10 cellular contexts compared by ENCODE assay signal in genomic region chr9:127558581-127559246, GRCh38. TPM values are rescaled to one million over a fixed set of nuclear protein-coding genes. Genes with fewer than 3 reads are reported as not detected.
A peak's percentile ranks its signal among the peaks of the same experiment; 100 is the strongest.
DNase-seq lines count a peak whose midpoint lies in the region; ATAC-seq and TF ChIP-seq lines count a peak whose summit lies in the region.
"Had no signal": no experiment of that assay in that cellular context is flagged by ENCODE, and none has a peak within 500 bp of the region (broad histone marks: within the 10 kb centered on the region; RNA-seq: fewer than 3 reads in every experiment).

No MANE protein-coding gene starts in this region.

- peaks cover 99% of the 10 kb centered on the region for H3K4me1 ChIP-seq in left ventricle myocardium inferior

- no peak for ATAC-seq in WTC11

- 0 out of 2 replicates have a peak overlapping the region, but pooled peaks have one; percentile 20 for H3K4me3 Mint-ChIP-seq in WTC11

- TF ChIP-seq CTCF in WTC11 (IDR thresholded peaks at IDR 0.05) = no peak
- TF ChIP-seq CTCF in left ventricle myocardium inferior (IDR thresholded peaks at IDR 0.05; ENCODE audit: borderline replicate concordance) = no peak

- no peaks in the 10 kb centered on the region for H3K36me3 ChIP-seq in left ventricle myocardium inferior

- H3K4me3 ChIP-seq in left ventricle myocardium inferior = no peak overlapping the region
- no peak overlapping the region for H3K4me3 ChIP-seq in skin epidermis

- no peaks in the 10 kb centered on the region for H3K9me3 ChIP-seq in left ventricle myocardium inferior (replicated peaks)

- H3K27ac ChIP-seq in left ventricle myocardium inferior (replicated peaks) (peak overlapping the region; percentile 84), skin epidermis (peak overlapping the region; percentile 31 to 95 (median 77))

- H3K9me3 Mint-ChIP-seq in WTC11 = peaks cover 4% of the 10 kb centered on the region; the same call in 1 of the 2 replicates

- DNase-seq in NCI-H510A treated with DMSO at 0.1 percent for 48 hours (lab: John Stamatoyannopoulos, UW) (peak; percentile 23), NCI-H510A (lab: John Stamatoyannopoulos, UW) (no peak), WTC11 (ENCODE audit: low spot score) (no peak), left ventricle myocardium inferior (no peak), NCI-H1105 (lab: John Stamatoyannopoulos, UW) (no peak), NCI-H2227 treated with DMSO at 0.1 percent for 48 hours (lab: John Stamatoyannopoulos, UW) (no peak)
- no peak for DNase-seq in activated CD4-positive, alpha-beta T cell treated with anti-CD3 and anti-CD28 coated beads, Interleukin-2, amount 50 U/mL, for 1 hour
- DNase-seq: 8988T; effector CD4-positive, alpha-beta T cell had no signal

- CTCF ChIA-PET in WTC11 (lab: Charles Lee) = interaction anchor here (0.6 to 2.8 kb wide), 13 partner anchors 9 to 385 kb away, joined by 3 to 13 read pairs (median 4); partner anchors contain the start of genes PTRH1 and TOR2A

- H3K27me3 ChIP-seq in left ventricle myocardium inferior (ENCODE audit: low read depth) = no peaks in the 10 kb centered on the region

- 0 out of 2 replicates have a peak, but pooled peaks cover 3% of the 10 kb centered on the region for H3K36me3 Mint-ChIP-seq in WTC11

- H3K27ac Mint-ChIP-seq in WTC11 = peak overlapping the region; percentile 77; the same call in 1 of the 2 replicates

- POLR2A ChIA-PET in WTC11 (lab: Charles Lee) = interaction anchor here (1.0 kb wide), 2 partner anchors 8 to 19 kb away, joined by 3 to 4 read pairs; no protein-coding TSS in a partner anchor

- intact Hi-C loops in left ventricle myocardium inferior (cut with micrococcal nuclease) = no loop called here

- peaks cover 55% of the 10 kb centered on the region for H3K4me1 Mint-ChIP-seq in WTC11

- H3K27me3 Mint-ChIP-seq in WTC11 (ENCODE audit: low read depth) = no peaks in the 10 kb centered on the region

TF ChIP-seq in WTC11, 78 proteins besides CTCF, POLR2A, EP300 and RAD21:
- TF ChIP-seq FOXJ3 (CRISPR knock-in tag; IDR thresholded peaks at IDR 0.05; ENCODE audit: borderline replicate concordance) (no peak), PRRX2 (CRISPR knock-in tag; IDR thresholded peaks at IDR 0.05) (no peak), NFYB (CRISPR knock-in tag; conservative IDR thresholded peaks at IDR 0.05; ENCODE audit: low read depth) (no peak), KAT7 (CRISPR knock-in tag; IDR thresholded peaks at IDR 0.05; ENCODE audit: borderline replicate concordance) (no peak), ZNF671 (CRISPR knock-in tag; IDR thresholded peaks at IDR 0.05) (no peak), PREB (CRISPR knock-in tag; IDR thresholded peaks at IDR 0.05; ENCODE audit: borderline replicate concordance) (no peak), TEAD1 (CRISPR knock-in tag; IDR thresholded peaks at IDR 0.05) (no peak), ZNF232 (CRISPR knock-in tag; IDR thresholded peaks at IDR 0.05) (no peak), NR3C1 (CRISPR knock-in tag; conservative IDR thresholded peaks at IDR 0.05; ENCODE audit: low read depth) (no peak), ARID4B (CRISPR knock-in tag; IDR thresholded peaks at IDR 0.05; ENCODE audit: borderline replicate concordance) (no peak), CREB1 (CRISPR knock-in tag; IDR thresholded peaks at IDR 0.05) (no peak), IRF1 (CRISPR knock-in tag; IDR thresholded peaks at IDR 0.05) (no peak), AR (CRISPR knock-in tag; IDR thresholded peaks at IDR 0.05) (no peak), SMAD3 (CRISPR knock-in tag; IDR thresholded peaks at IDR 0.05; ENCODE audit: borderline replicate concordance) (no peak)
- TF ChIP-seq, protein P1, sequence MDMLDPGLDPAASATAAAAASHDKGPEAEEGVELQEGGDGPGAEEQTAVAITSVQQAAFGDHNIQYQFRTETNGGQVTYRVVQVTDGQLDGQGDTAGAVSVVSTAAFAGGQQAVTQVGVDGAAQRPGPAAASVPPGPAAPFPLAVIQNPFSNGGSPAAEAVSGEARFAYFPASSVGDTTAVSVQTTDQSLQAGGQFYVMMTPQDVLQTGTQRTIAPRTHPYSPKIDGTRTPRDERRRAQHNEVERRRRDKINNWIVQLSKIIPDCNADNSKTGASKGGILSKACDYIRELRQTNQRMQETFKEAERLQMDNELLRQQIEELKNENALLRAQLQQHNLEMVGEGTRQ (CRISPR knock-in tag; IDR thresholded peaks at IDR 0.05) = no peak
- TF ChIP-seq, protein P2, sequence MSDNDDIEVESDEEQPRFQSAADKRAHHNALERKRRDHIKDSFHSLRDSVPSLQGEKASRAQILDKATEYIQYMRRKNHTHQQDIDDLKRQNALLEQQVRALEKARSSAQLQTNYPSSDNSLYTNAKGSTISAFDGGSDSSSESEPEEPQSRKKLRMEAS (CRISPR knock-in tag; IDR thresholded peaks at IDR 0.05) = no peak

RNA-seq across cellular contexts. Expression of gene STXBP1, which starts 53.4 kb away (rescaled TPM):
- total RNA-seq in WTC11 (2021) (37.1 to 45.6 TPM (median 40.3 TPM) in 3 replicates), left ventricle myocardium inferior (36.9 TPM)
